21 cellular contexts compared by ENCODE assay signal in the genomic region with DNA sequence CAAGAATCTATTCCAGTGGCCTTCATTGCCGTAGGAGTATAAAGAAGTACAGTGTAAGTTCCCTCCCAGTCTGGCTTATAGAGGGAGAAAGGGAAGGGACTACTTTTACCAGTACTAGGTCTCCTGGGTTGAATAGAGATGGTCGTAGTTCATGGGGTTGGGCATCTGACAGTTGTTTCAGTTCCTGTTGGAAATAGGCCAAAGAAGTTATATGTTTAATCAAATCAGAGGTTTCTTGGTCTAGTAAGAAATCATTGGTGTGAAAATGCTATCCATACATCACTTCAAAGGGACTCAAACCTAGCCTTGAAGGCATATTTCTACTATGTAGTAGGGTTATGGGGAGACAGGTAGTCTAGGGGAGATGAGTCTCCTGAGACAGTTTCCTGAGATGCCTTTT. TPM values are rescaled to one million over a fixed set of nuclear protein-coding genes. Genes with fewer than 3 reads are reported as not detected.
DNase-seq lines count a peak whose midpoint lies in the region; ATAC-seq lines count a peak whose summit lies in the region.
"Had no signal": no experiment of that assay in that cellular context is flagged by ENCODE, and none has a peak within 500 bp of the region (broad histone marks: within the 10 kb centered on the region; RNA-seq: fewer than 3 reads in every experiment).

No MANE protein-coding gene starts in this region.

- peak overlapping the region in 1 of 6 donors; percentile 55 for H3K27ac Mint-ChIP-seq in naive B cell
- H3K27ac Mint-ChIP-seq: activated CD4-positive, alpha-beta memory T cell treated with anti-CD3 and anti-CD28 coated beads for 36 hours; activated naive CD4-positive, alpha-beta T cell treated with anti-CD3 and anti-CD28 coated beads, Interleukin-2, amount 50 U/mL, for 72 hours; brain had no signal

- H3K9me3 Mint-ChIP-seq in naive B cell: peaks cover 4 to 47% (median 13%) of the 10 kb centered on the region in 7 donors

- DNase-seq in naive B cell: peak; percentile 62
- no peak for DNase-seq in stimulated activated CD4-positive, alpha-beta T cell treated with anti-CD3 and anti-CD28 coated beads, Interleukin-2, amount 100 ng/mL, for 24 hours
- no peak for DNase-seq in dedifferentiated amniotic fluid mesenchymal stem cell (ENCODE audit: extremely low spot score)
- no peak for DNase-seq in NCI-H1930 (lab: John Stamatoyannopoulos, UW)
- DNase-seq: activated CD4-positive, alpha-beta memory T cell treated with anti-CD3 and anti-CD28 coated beads for 36 hours; activated T-cell treated with anti-CD3 and anti-CD28 coated beads, Interleukin-2, amount 50 U/mL, for 48 hours; cortex of kidney; foreskin fibroblast; kidney glomerular epithelial cell; NCI-H1048; NCI-H2107; NCI-H82; spleen; testis had no signal

- ATAC-seq in GM18858 (IDR thresholded peaks at IDR 0.05; ENCODE audit: unreplicated experiment) (peak; percentile 61), GM21529 (IDR thresholded peaks at IDR 0.05; ENCODE audit: unreplicated experiment) (peak; percentile 52), HG03159 (IDR thresholded peaks at IDR 0.05; ENCODE audit: unreplicated experiment) (peak; percentile 66), naive B cell (ENCODE audit: low read depth in 2 of 2) (peak; percentile 85 to 89), HG02840 (IDR thresholded peaks at IDR 0.05; ENCODE audit: low FRiP score, unreplicated experiment) (no peak)
- ATAC-seq: activated naive CD4-positive, alpha-beta T cell treated with anti-CD3 and anti-CD28 coated beads, Interleukin-2, amount 50 U/mL, for 72 hours had no signal

- H3K4me1 Mint-ChIP-seq in naive B cell: peaks cover 19 to 25% (median 20%) of the 10 kb centered on the region in 3 donors
- H3K4me1 Mint-ChIP-seq: brain, neural crest cell had no signal

- peak overlapping the region in 2 of 8 donors; percentile 5 to 22 for H3K4me3 Mint-ChIP-seq in naive B cell
- H3K4me3 Mint-ChIP-seq: activated CD4-positive, alpha-beta memory T cell treated with anti-CD3 and anti-CD28 coated beads for 36 hours; brain; neural crest cell had no signal

- peaks cover 13 to 19% (median 16%) of the 10 kb centered on the region in 3 donors for H3K27me3 Mint-ChIP-seq in naive B cell
- H3K27me3 Mint-ChIP-seq: activated CD4-positive, alpha-beta memory T cell treated with anti-CD3 and anti-CD28 coated beads for 36 hours had no signal

- H3K36me3 Mint-ChIP-seq in naive B cell: peaks cover 6 to 9% of the 10 kb centered on the region in 2 donors
- H3K36me3 Mint-ChIP-seq: activated CD4-positive, alpha-beta memory T cell treated with anti-CD3 and anti-CD28 coated beads for 36 hours; brain had no signal

RNA-seq across cellular contexts. Expression of gene MAN1A1, which starts 45.6 kb away (rescaled TPM):
- 10 to 100 TPM; 14.2 to 23.1 (median 19.0) TPM for polyA plus RNA-seq in naive B cell (ENCODE audit: low read depth in 6 of 6)
